32 cellular contexts compared by ENCODE assay signal in genomic region chr9:76355886-76356285, GRCh38.
"Had no signal": no experiment of that assay in that cellular context is flagged by ENCODE, and none has a peak within 500 bp of the region (broad histone marks: within the 10 kb centered on the region; RNA-seq: fewer than 3 reads in every experiment).

No MANE protein-coding gene starts in this region.

- H3K4me3 Mint-ChIP-seq: activated B cell treated with CpG ODN at 0.5 μM for 24 hours; activated CD4-positive, alpha-beta memory T cell treated with anti-CD3 and anti-CD28 coated beads, Interleukin-2, amount 10 ng/mL, durations not matched to agents 7 days and 5 days; activated CD4-positive, alpha-beta T cell treated with anti-CD3 and anti-CD28 coated beads, Interleukin-2, amount 10 ng/mL, durations not matched to agents 7 days and 5 days; activated CD8-positive, alpha-beta memory T cell treated with anti-CD3 and anti-CD28 coated beads, Interleukin-2, amount 10 ng/mL, durations not matched to agents 7 days and 5 days; activated CD8-positive, alpha-beta T cell treated with anti-CD3 and anti-CD28 coated beads, Interleukin-2, amount 10 ng/mL, durations not matched to agents 7 days and 5 days; activated naive CD4-positive, alpha-beta T cell treated with anti-CD3 and anti-CD28 coated beads, Interleukin-2, amount 10 ng/mL, durations not matched to agents 7 days and 5 days; activated naive CD4-positive, alpha-beta T cell treated with anti-CD3 and anti-CD28 coated beads, Interleukin-2, amount 50 U/mL, for 24 hours; activated naive CD8-positive, alpha-beta T cell; activated naive CD8-positive, alpha-beta T cell treated with anti-CD3 and anti-CD28 coated beads, Interleukin-2, amount 10 ng/mL, durations not matched to agents 7 days and 5 days; activated naive CD8-positive, alpha-beta T cell treated with anti-CD3 and anti-CD28 coated beads, Interleukin-2, amount 50 U/mL, for 24 hours; activated T-cell treated with anti-CD3 and anti-CD28 coated beads, Interleukin-2, amount 50 U/mL, for 24 hours; T-helper 1 cell treated with Interleukin-12 subunit alpha and Interleukin-12 subunit beta and Interleukin-4 antibody, amounts not matched to agents 30 μg/mL and 1 μg/mL, for 36 hours; T-helper 2 cell treated with Interferon-gamma antibody and Interleukin-4, amounts not matched to agents 5 μg/mL and 100 μg/mL, for 36 hours had no signal

- H3K4me1 Mint-ChIP-seq: activated B cell treated with CpG ODN at 0.5 μM for 24 hours; activated CD4-positive, alpha-beta memory T cell treated with anti-CD3 and anti-CD28 coated beads, Interleukin-2, amount 10 ng/mL, durations not matched to agents 7 days and 5 days; activated CD4-positive, alpha-beta T cell treated with anti-CD3 and anti-CD28 coated beads, Interleukin-2, amount 10 ng/mL, durations not matched to agents 7 days and 5 days; activated CD8-positive, alpha-beta memory T cell treated with anti-CD3 and anti-CD28 coated beads, Interleukin-2, amount 10 ng/mL, durations not matched to agents 7 days and 5 days; activated naive CD4-positive, alpha-beta T cell treated with anti-CD3 and anti-CD28 coated beads, Interleukin-2, amount 10 ng/mL, durations not matched to agents 7 days and 5 days; activated naive CD4-positive, alpha-beta T cell treated with anti-CD3 and anti-CD28 coated beads, Interleukin-2, amount 50 U/mL, for 24 hours; activated naive CD8-positive, alpha-beta T cell treated with anti-CD3 and anti-CD28 coated beads, Interleukin-2, amount 10 ng/mL, durations not matched to agents 7 days and 5 days; activated naive CD8-positive, alpha-beta T cell treated with anti-CD3 and anti-CD28 coated beads, Interleukin-2, amount 50 U/mL, for 24 hours had no signal

- H3K27me3 Mint-ChIP-seq: activated B cell treated with CpG ODN at 0.5 μM for 24 hours; activated CD4-positive, alpha-beta T cell treated with anti-CD3 and anti-CD28 coated beads, Interleukin-2, amount 10 ng/mL, durations not matched to agents 7 days and 5 days; activated naive CD8-positive, alpha-beta T cell had no signal

- H3K27ac ChIP-seq: body of pancreas, brain microvascular endothelial cell, breast epithelium, VCaP had no signal

- H3K27ac Mint-ChIP-seq: activated B cell treated with CpG ODN at 0.5 μM for 24 hours; activated CD4-positive, alpha-beta memory T cell treated with anti-CD3 and anti-CD28 coated beads, Interleukin-2, amount 10 ng/mL, durations not matched to agents 7 days and 5 days; activated CD4-positive, alpha-beta T cell treated with anti-CD3 and anti-CD28 coated beads, Interleukin-2, amount 10 ng/mL, durations not matched to agents 7 days and 5 days; activated CD8-positive, alpha-beta memory T cell treated with anti-CD3 and anti-CD28 coated beads, Interleukin-2, amount 10 ng/mL, durations not matched to agents 7 days and 5 days; activated CD8-positive, alpha-beta T cell treated with anti-CD3 and anti-CD28 coated beads, Interleukin-2, amount 10 ng/mL, durations not matched to agents 7 days and 5 days; activated naive CD4-positive, alpha-beta T cell treated with anti-CD3 and anti-CD28 coated beads, Interleukin-2, amount 10 ng/mL, durations not matched to agents 7 days and 5 days; activated naive CD4-positive, alpha-beta T cell treated with anti-CD3 and anti-CD28 coated beads, Interleukin-2, amount 50 U/mL, for 24 hours; activated naive CD8-positive, alpha-beta T cell; activated naive CD8-positive, alpha-beta T cell treated with anti-CD3 and anti-CD28 coated beads, Interleukin-2, amount 10 ng/mL, durations not matched to agents 7 days and 5 days; activated naive CD8-positive, alpha-beta T cell treated with anti-CD3 and anti-CD28 coated beads, Interleukin-2, amount 50 U/mL, for 24 hours; activated T-cell treated with anti-CD3 and anti-CD28 coated beads, Interleukin-2, amount 50 U/mL, for 24 hours; activated T-helper 2 cell treated with anti-CD3 and anti-CD28 coated beads, Interferon-gamma antibody, Interleukin-2, Interleukin-4, amounts not matched to agents 10 μg/mL and 5 μg/mL and 100 μg/mL, durations not matched to agents 14 hours and 24 hours and 36 hours; T-helper 1 cell treated with Interleukin-12 subunit alpha and Interleukin-12 subunit beta and Interleukin-4 antibody, amounts not matched to agents 30 μg/mL and 1 μg/mL, for 36 hours; T-helper 2 cell treated with Interferon-gamma antibody and Interleukin-4, amounts not matched to agents 5 μg/mL and 100 μg/mL, for 36 hours had no signal

- ATAC-seq: activated CD8-positive, alpha-beta memory T cell treated with anti-CD3 and anti-CD28 coated beads, Interleukin-2, amount 10 ng/mL, durations not matched to agents 7 days and 5 days; activated CD8-positive, alpha-beta T cell treated with anti-CD3 and anti-CD28 coated beads, Interleukin-2, amount 10 ng/mL, durations not matched to agents 7 days and 5 days; activated naive CD8-positive, alpha-beta T cell treated with anti-CD3 and anti-CD28 coated beads, Interleukin-2, amount 50 U/mL, for 24 hours; body of pancreas had no signal

- H3K36me3 Mint-ChIP-seq: activated CD8-positive, alpha-beta memory T cell treated with anti-CD3 and anti-CD28 coated beads, Interleukin-2, amount 10 ng/mL, durations not matched to agents 7 days and 5 days; activated naive CD4-positive, alpha-beta T cell treated with anti-CD3 and anti-CD28 coated beads, Interleukin-2, amount 10 ng/mL, durations not matched to agents 7 days and 5 days; activated naive CD4-positive, alpha-beta T cell treated with anti-CD3 and anti-CD28 coated beads, Interleukin-2, amount 50 U/mL, for 24 hours; activated naive CD8-positive, alpha-beta T cell; activated naive CD8-positive, alpha-beta T cell treated with anti-CD3 and anti-CD28 coated beads, Interleukin-2, amount 10 ng/mL, durations not matched to agents 7 days and 5 days had no signal

- H3K36me3 ChIP-seq: brain microvascular endothelial cell, breast epithelium had no signal

- H3K4me3 ChIP-seq: body of pancreas, breast epithelium had no signal

- H3K4me1 ChIP-seq: body of pancreas, breast epithelium had no signal

- H3K9me3 Mint-ChIP-seq: activated B cell treated with CpG ODN at 0.5 μM for 24 hours; activated CD4-positive, alpha-beta memory T cell treated with anti-CD3 and anti-CD28 coated beads, Interleukin-2, amount 10 ng/mL, durations not matched to agents 7 days and 5 days; activated CD4-positive, alpha-beta T cell treated with anti-CD3 and anti-CD28 coated beads, Interleukin-2, amount 10 ng/mL, durations not matched to agents 7 days and 5 days; activated naive CD4-positive, alpha-beta T cell treated with anti-CD3 and anti-CD28 coated beads, Interleukin-2, amount 10 ng/mL, durations not matched to agents 7 days and 5 days; activated naive CD4-positive, alpha-beta T cell treated with anti-CD3 and anti-CD28 coated beads, Interleukin-2, amount 50 U/mL, for 24 hours; activated naive CD8-positive, alpha-beta T cell treated with anti-CD3 and anti-CD28 coated beads, Interleukin-2, amount 10 ng/mL, durations not matched to agents 7 days and 5 days; activated naive CD8-positive, alpha-beta T cell treated with anti-CD3 and anti-CD28 coated beads, Interleukin-2, amount 50 U/mL, for 24 hours; activated T-cell treated with anti-CD3 and anti-CD28 coated beads, Interleukin-2, amount 50 U/mL, for 24 hours; activated T-helper 2 cell treated with anti-CD3 and anti-CD28 coated beads, Interferon-gamma antibody, Interleukin-2, Interleukin-4, amounts not matched to agents 10 μg/mL and 5 μg/mL and 100 μg/mL, durations not matched to agents 14 hours and 24 hours and 36 hours; T-helper 1 cell treated with Interleukin-12 subunit alpha and Interleukin-12 subunit beta and Interleukin-4 antibody, amounts not matched to agents 30 μg/mL and 1 μg/mL, for 36 hours; T-helper 2 cell treated with Interferon-gamma antibody and Interleukin-4, amounts not matched to agents 5 μg/mL and 100 μg/mL, for 36 hours had no signal

- H3K27me3 ChIP-seq: body of pancreas, brain microvascular endothelial cell, breast epithelium had no signal

- DNase-seq: activated B cell treated with CpG ODN at 0.5 μM for 24 hours; activated CD4-positive, alpha-beta memory T cell treated with anti-CD3 and anti-CD28 coated beads, Interleukin-2, amount 10 ng/mL, durations not matched to agents 7 days and 5 days; activated CD4-positive, alpha-beta T cell treated with anti-CD3 and anti-CD28 coated beads for 4 hours; activated CD4-positive, alpha-beta T cell treated with anti-CD3 and anti-CD28 coated beads, Interleukin-2, amount 10 ng/mL, durations not matched to agents 7 days and 5 days; activated CD4-positive, alpha-beta T cell treated with anti-CD3 and anti-CD28 coated beads, Interleukin-2, amount 50 U/mL, for 48 hours; activated CD4-positive, CD25-positive, alpha-beta regulatory T cell treated with anti-CD3 and anti-CD28 coated beads, Interleukin-2, amount 50 U/mL, for 72 hours; activated CD8-positive, alpha-beta memory T cell treated with anti-CD3 and anti-CD28 coated beads for 24 hours; activated CD8-positive, alpha-beta memory T cell treated with anti-CD3 and anti-CD28 coated beads, Interleukin-2, amount 10 ng/mL, durations not matched to agents 7 days and 5 days; activated CD8-positive, alpha-beta memory T cell treated with anti-CD3 and anti-CD28 coated beads, Interleukin-2, amount 50 U/mL, for 48 hours; activated CD8-positive, alpha-beta T cell treated with anti-CD3 and anti-CD28 coated beads, Interleukin-2, amount 10 ng/mL, durations not matched to agents 7 days and 5 days; activated effector memory CD4-positive, alpha-beta T cell treated with Interleukin-2 at 50 U/mL for 16 hours; activated gamma-delta T cell; activated naive CD4-positive, alpha-beta T cell treated with anti-CD3 and anti-CD28 coated beads, Interleukin-2, amount 10 ng/mL, durations not matched to agents 7 days and 5 days; activated naive CD4-positive, alpha-beta T cell treated with Interleukin-2 at 50 U/mL for 16 hours; activated naive CD8-positive, alpha-beta T cell treated with anti-CD3 and anti-CD28 coated beads, Interleukin-2, amount 10 ng/mL, durations not matched to agents 7 days and 5 days; activated naive CD8-positive, alpha-beta T cell treated with anti-CD3 and anti-CD28 coated beads, Interleukin-2, amount 50 U/mL, for 24 hours; activated T-cell treated with anti-CD3 and anti-CD28 coated beads, Interleukin-2, amount 50 U/mL, for 24 hours; activated T-cell treated with anti-CD3 and anti-CD28 coated beads, Interleukin-2, amount 50 U/mL, for 48 hours; aorta; body of pancreas; brain microvascular endothelial cell; central memory CD4-positive, alpha-beta T cell; T-helper 1 cell; T-helper 2 cell; T-helper 9 cell had no signal
